ENCODE assay signal across 14 cellular contexts in genomic region chrY:19570999-19571398, GRCh38.
DNase-seq lines count a peak whose midpoint lies in the region; ATAC-seq and TF ChIP-seq lines count a peak whose summit lies in the region.
"Had no signal": no experiment of that assay in that cellular context is flagged by ENCODE, and none has a peak within 500 bp of the region (broad histone marks: within the 10 kb centered on the region; RNA-seq: fewer than 3 reads in every experiment).

No MANE protein-coding gene starts in this region.

- H3K4me2 ChIP-seq in DOHH2 (ENCODE audit: low read length): peak overlapping the region; percentile 61

- ATAC-seq in HG03280 (IDR thresholded peaks at IDR 0.05; ENCODE audit: unreplicated experiment) (peak; percentile 39), esophagus mucosa (no peak), left ventricle myocardium superior (no peak)
- no peak for ATAC-seq in activated naive CD8-positive, alpha-beta T cell treated with anti-CD3 and anti-CD28 coated beads, Interleukin-2, amount 10 ng/mL, durations not matched to agents 7 days and 5 days (ENCODE audit: low read depth)

- H3K27me3 ChIP-seq in DOHH2 (ENCODE audit: control insufficient read depth, low read length): no peaks in the 10 kb centered on the region
- H3K27me3 ChIP-seq: vagina had no signal

- H3K36me3 Mint-ChIP-seq in activated naive CD8-positive, alpha-beta T cell treated with anti-CD3 and anti-CD28 coated beads, Interleukin-2, amount 10 ng/mL, durations not matched to agents 7 days and 5 days: peaks cover 18% of the 10 kb centered on the region

- peak overlapping the region; percentile 78 for H3K4me3 ChIP-seq in DOHH2 (ENCODE audit: low read length)
- H3K4me3 ChIP-seq: vagina had no signal

- peak overlapping the region; percentile 76 for H3K4me3 Mint-ChIP-seq in activated naive CD8-positive, alpha-beta T cell treated with anti-CD3 and anti-CD28 coated beads, Interleukin-2, amount 10 ng/mL, durations not matched to agents 7 days and 5 days
- H3K4me3 Mint-ChIP-seq: CD14-positive monocyte, nephron had no signal

- H3K4me1 ChIP-seq in DOHH2 (ENCODE audit: control insufficient read depth, low read length): peaks cover 50% of the 10 kb centered on the region
- H3K4me1 ChIP-seq: vagina had no signal

- no peak overlapping the region for H3K27ac Mint-ChIP-seq in activated naive CD8-positive, alpha-beta T cell treated with anti-CD3 and anti-CD28 coated beads, Interleukin-2, amount 10 ng/mL, durations not matched to agents 7 days and 5 days
- H3K27ac Mint-ChIP-seq: CD14-positive monocyte, nephron had no signal

- H3K9me2 ChIP-seq in DOHH2 (replicated peaks; ENCODE audit: control insufficient read depth, low read length): no peaks in the 10 kb centered on the region

- intact Hi-C loops in left ventricle myocardium superior (cut with micrococcal nuclease): no loop called here

- TF ChIP-seq CTCF in DOHH2 (IDR thresholded peaks at IDR 0.05; ENCODE audit: low read depth, low read length, poor library complexity, severe bottlenecking) (no peak), GM20000 (IDR thresholded peaks at IDR 0.05; ENCODE audit: extremely low read depth, missing control alignments) (no peak)

- H4K20me1 ChIP-seq in DOHH2 (ENCODE audit: control insufficient read depth, insufficient read depth, low read depth, low read length): no peaks in the 10 kb centered on the region

- POLR2A ChIA-PET in activated naive CD8-positive, alpha-beta T cell treated with anti-CD3 and anti-CD28 coated beads, Interleukin-2, amount 10 ng/mL, durations not matched to agents 7 days and 5 days (lab: Charles Lee): no interaction called here

- H3K27ac ChIP-seq in DOHH2 (ENCODE audit: low read depth, low read length): peak overlapping the region; percentile 88
- H3K27ac ChIP-seq: vagina had no signal

- no peaks in the 10 kb centered on the region for H3F3A ChIP-seq in DOHH2 (ENCODE audit: control insufficient read depth, insufficient read depth)

- H3K27me3 Mint-ChIP-seq in activated naive CD8-positive, alpha-beta T cell treated with anti-CD3 and anti-CD28 coated beads, Interleukin-2, amount 10 ng/mL, durations not matched to agents 7 days and 5 days: no peaks in the 10 kb centered on the region

- peaks cover 46% of the 10 kb centered on the region for H3K36me3 ChIP-seq in DOHH2 (ENCODE audit: control insufficient read depth, low read length)
- H3K36me3 ChIP-seq: vagina had no signal

- H3K79me2 ChIP-seq in DOHH2 (ENCODE audit: control insufficient read depth, low read length): peaks cover 88% of the 10 kb centered on the region

- peak; percentile 10 for DNase-seq in GM20000 (ENCODE audit: low spot score)
- DNase-seq in activated naive CD8-positive, alpha-beta T cell treated with anti-CD3 and anti-CD28 coated beads, Interleukin-2, amount 10 ng/mL, durations not matched to agents 7 days and 5 days: no peak
- DNase-seq in DMS53 treated with DMSO at 0.1 percent for 48 hours (lab: John Stamatoyannopoulos, UW; ENCODE audit: unreplicated experiment): no peak
- no peak for DNase-seq in left ventricle myocardium superior
- DNase-seq in NCI-H2081 treated with DMSO at 0.1 percent for 48 hours (lab: John Stamatoyannopoulos, UW): no peak
- DNase-seq: activated gamma-delta T cell treated with Interleukin-2 at 50 U/mL for 16 hours, Karpas-422, NCI-H2171 had no signal

- H3K9me3 Mint-ChIP-seq in activated naive CD8-positive, alpha-beta T cell treated with anti-CD3 and anti-CD28 coated beads, Interleukin-2, amount 10 ng/mL, durations not matched to agents 7 days and 5 days: no peaks in the 10 kb centered on the region
- H3K9me3 Mint-ChIP-seq: CD14-positive monocyte, nephron had no signal

- no peaks in the 10 kb centered on the region for H3K9me3 ChIP-seq in DOHH2 (ENCODE audit: control insufficient read depth, insufficient read depth, low read length)
- H3K9me3 ChIP-seq: vagina had no signal

- peaks cover 29% of the 10 kb centered on the region for H3K4me1 Mint-ChIP-seq in activated naive CD8-positive, alpha-beta T cell treated with anti-CD3 and anti-CD28 coated beads, Interleukin-2, amount 10 ng/mL, durations not matched to agents 7 days and 5 days
- H3K4me1 Mint-ChIP-seq: nephron had no signal
